In the genomic region with DNA sequence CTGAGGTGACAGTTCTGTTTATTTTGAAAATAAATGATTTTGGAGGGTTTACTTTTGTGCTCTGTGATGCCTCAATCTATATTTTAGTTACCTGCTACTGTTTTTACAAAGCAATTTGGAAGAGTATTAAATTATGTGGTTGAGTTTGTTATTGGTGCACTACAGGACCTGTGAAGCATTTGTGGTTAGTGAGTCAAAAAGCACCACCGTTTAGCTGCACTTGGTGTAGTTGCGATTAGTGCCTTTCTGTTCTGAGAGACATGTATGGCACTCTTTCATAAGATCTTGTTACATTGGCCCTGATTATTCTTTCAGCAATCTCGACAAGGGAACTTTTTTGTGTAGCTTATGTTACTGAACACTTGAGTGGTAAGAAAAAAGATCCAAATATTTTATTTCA, we compare ENCODE assay signal across 15 cellular contexts.
DNase-seq lines count a peak whose midpoint lies in the region; ATAC-seq and TF ChIP-seq lines count a peak whose summit lies in the region.
"Had no signal": no experiment of that assay in that cellular context is flagged by ENCODE, and none has a peak within 500 bp of the region (broad histone marks: within the 10 kb centered on the region; RNA-seq: fewer than 3 reads in every experiment).

No MANE protein-coding gene starts in this region.

- H3K27ac ChIP-seq in gastrocnemius medialis = no peak overlapping the region
- H3K27ac ChIP-seq: Peyer's patch, VCaP had no signal

- peaks cover 0 to 6% of the 10 kb centered on the region in 2 donors for H3K4me1 ChIP-seq in gastrocnemius medialis
- H3K4me1 ChIP-seq: Peyer's patch had no signal

- peaks cover 8% of the 10 kb centered on the region; the same call in 1 of the 2 replicates for H3K36me3 ChIP-seq in MG63
- H3K36me3 ChIP-seq in gastrocnemius medialis = no peaks in the 10 kb centered on the region
- H3K36me3 ChIP-seq: Peyer's patch had no signal

- no peaks in the 10 kb centered on the region for H3K9me3 ChIP-seq in MG63
- H3K9me3 ChIP-seq in gastrocnemius medialis = no peaks in the 10 kb centered on the region
- H3K9me3 ChIP-seq: Peyer's patch had no signal

- ATAC-seq in GM18861 (IDR thresholded peaks at IDR 0.05; ENCODE audit: unreplicated experiment) (peak; percentile 67), gastrocnemius medialis (no peak), Right ventricle myocardium inferior (no peak)

- in situ Hi-C loops in gastrocnemius medialis (cut with MboI; ENCODE audit: low sequenced_read_pairs in 4 of 4) = loop anchor here in 1 of 4 donors (25.0 kb wide), 1 partner anchor 676 kb away; no protein-coding TSS in a partner anchor

- peak; percentile 51 for DNase-seq in H4 (ENCODE audit: low spot score)
- peak; percentile 25 for DNase-seq in MG63
- DNase-seq in glomerular visceral epithelial cell (ENCODE audit: extremely low spot score) = peak; percentile 6
- DNase-seq in gastrocnemius medialis = no peak
- DNase-seq in Right ventricle myocardium inferior (ENCODE audit: missing footprints) = no peak
- DNase-seq in KG1 (lab: John Stamatoyannopoulos, UW) = no peak
- no peak for DNase-seq in NCI-H524 treated with DMSO at 0.1 percent for 48 hours (lab: John Stamatoyannopoulos, UW)
- DNase-seq: cerebellar nuclear complex, H9, NCI-H2081, nephron progenitor cell, Peyer's patch had no signal

- no peaks in the 10 kb centered on the region for H3K27me3 ChIP-seq in MG63
- H3K27me3 ChIP-seq in gastrocnemius medialis = no peaks in the 10 kb centered on the region
- H3K27me3 ChIP-seq: Peyer's patch had no signal

- H3K4me3 ChIP-seq in MG63 (no peak overlapping the region), gastrocnemius medialis (no peak overlapping the region)
- H3K4me3 ChIP-seq: Peyer's patch, smooth muscle cell had no signal

- TF ChIP-seq CTCF in gastrocnemius medialis (IDR thresholded peaks at IDR 0.05 in 4 of 5, conservative IDR thresholded peaks at IDR 0.05 in 1 of 5) = no peak

- intact Hi-C loops in gastrocnemius medialis (cut with DNase I; ENCODE audit: low total_unique reads) = no loop called here
- intact Hi-C loops in Right ventricle myocardium inferior (cut with DNase I) = no loop called here

- TF ChIP-seq POLR2A in gastrocnemius medialis (IDR thresholded peaks at IDR 0.05) = no peak

Comparison
In these comparisons a context has a peak if more than half of its experiments do, and no peak if none do; other contexts are left out.
1. DNase-seq: peak in H4 (single experiment), MG63 (single experiment) and glomerular visceral epithelial cell (single experiment); none in gastrocnemius medialis (0 of 2), Right ventricle myocardium inferior (single experiment), KG1 (single experiment) and NCI-H524 treated with DMSO at 0.1 percent for 48 hours (single experiment).